7 cellular contexts compared by ENCODE assay signal in genomic region chr5:82969221-82969976, GRCh38.
DNase-seq lines count a peak whose midpoint lies in the region.
"Not testable (repeated sequence)": the region's sequence is repeated elsewhere in the genome, so short reads cannot be mapped to it uniquely, and the experiment has no call there.

No MANE protein-coding gene starts in this region.

- H2BK5ac ChIP-seq in mesendoderm (ENCODE audit: low read length) = not testable (repeated sequence)

- not testable (repeated sequence) for H3K4me1 ChIP-seq in mesendoderm (ENCODE audit: control insufficient read depth, low read depth, low read length)

- not testable (repeated sequence) for H3K18ac ChIP-seq in mesendoderm (ENCODE audit: low read length)

- not testable (repeated sequence) for H4K8ac ChIP-seq in mesendoderm (ENCODE audit: low read depth, low read length)

- H3K79me1 ChIP-seq in mesendoderm (ENCODE audit: low read length) = not testable (repeated sequence)

- peak overlapping the region; percentile 36 for H2BK15ac ChIP-seq in mesendoderm (replicated peaks; ENCODE audit: low read depth)

- H3K9ac ChIP-seq in mesendoderm (ENCODE audit: low read length) = not testable (repeated sequence)

- not testable (repeated sequence) for H4K5ac ChIP-seq in mesendoderm (ENCODE audit: low read length)

- not testable (repeated sequence) for H3K23ac ChIP-seq in mesendoderm (ENCODE audit: low read length)

- H3K4me3 ChIP-seq in mesendoderm (ENCODE audit: low read length) = not testable (repeated sequence)

- not testable (repeated sequence) for H3K36me3 ChIP-seq in mesendoderm (ENCODE audit: control insufficient read depth, insufficient read depth, low read length)

- peak overlapping the region; percentile 67 for H3K27ac ChIP-seq in epithelial cell of prostate
- H3K27ac ChIP-seq in mesendoderm (ENCODE audit: low read depth, low read length) = not testable (repeated sequence)

- WGBS in mesendoderm (ENCODE audit: extremely low coverage, insufficient coverage, low lambda C conversion rate) = no CpG with 5 or more reads among the region's 6 CpGs

- H3K4me2 ChIP-seq in mesendoderm (ENCODE audit: low read length) = not testable (repeated sequence)

- not testable (repeated sequence) for H2AK5ac ChIP-seq in mesendoderm (ENCODE audit: low read length)

- H3K4ac ChIP-seq in mesendoderm (ENCODE audit: low read depth, low read length) = not testable (repeated sequence)

- H3K27me3 ChIP-seq in mesendoderm (ENCODE audit: insufficient read depth, low read length, poor library complexity) = not testable (repeated sequence)

- not testable (repeated sequence) for H2BK120ac ChIP-seq in mesendoderm (ENCODE audit: low read depth, low read length)

- DNase-seq in H4 (ENCODE audit: low spot score) (peak; percentile 36), RKO (ENCODE audit: low spot score) (peak; percentile 58), epithelial cell of prostate (ENCODE audit: low read depth, low spot score) (peak; percentile 56), mesendoderm (peak; percentile 69)
- peak; percentile 30 to 49 for DNase-seq in activated CD4-positive, alpha-beta T cell treated with anti-CD3 and anti-CD28 coated beads, Interleukin-2, amount 50 U/mL, for 48 hours
- peak; percentile 41 for DNase-seq in activated naive CD4-positive, alpha-beta T cell treated with Interleukin-2 at 50 U/mL for 16 hours
- DNase-seq in stimulated activated CD4-positive, alpha-beta T cell treated with anti-CD3 and anti-CD28 coated beads, Interleukin-2, amount 100 ng/mL, for 48 hours = peak; percentile 16 to 27

- not testable (repeated sequence) for H3K56ac ChIP-seq in mesendoderm (ENCODE audit: low read length)

- not testable (repeated sequence) for H3K79me2 ChIP-seq in mesendoderm (ENCODE audit: control insufficient read depth, insufficient read depth, low read length)
